19 cellular contexts compared by ENCODE assay signal in genomic region chrX:154549766-154550165, GRCh38. TPM values are rescaled to one million over a fixed set of nuclear protein-coding genes. Genes with fewer than 3 reads are reported as not detected.
A peak's percentile ranks its signal among the peaks of the same experiment; 100 is the strongest.
DNase-seq lines count a peak whose midpoint lies in the region; ATAC-seq and TF ChIP-seq lines count a peak whose summit lies in the region.
"Had no signal": no experiment of that assay in that cellular context is flagged by ENCODE, and none has a peak within 500 bp of the region (broad histone marks: within the 10 kb centered on the region; RNA-seq: fewer than 3 reads in every experiment).

No MANE protein-coding gene starts in this region.

- no peak overlapping the region for H2BK5ac ChIP-seq in trophoblast cell (ENCODE audit: low read depth, low read length, poor library complexity)

- H3K9me3 ChIP-seq in T-helper 17 cell (ENCODE audit: control insufficient read depth, low read length, poor library complexity, severe bottlenecking) = no peaks in the 10 kb centered on the region
- H3K9me3 ChIP-seq in trophoblast cell (ENCODE audit: insufficient read depth, low read depth, low read length) = peaks cover 2% of the 10 kb centered on the region
- H3K9me3 ChIP-seq: sigmoid colon, thyroid gland had no signal

- H3K27me3 Mint-ChIP-seq in activated CD4-positive, alpha-beta T cell treated with anti-CD3 and anti-CD28 coated beads, Interleukin-2, amount 10 ng/mL, durations not matched to agents 7 days and 5 days = no peaks in the 10 kb centered on the region
- H3K27me3 Mint-ChIP-seq in T-helper 17 cell = no peaks in the 10 kb centered on the region
- H3K27me3 Mint-ChIP-seq in effector memory CD8-positive, alpha-beta T cell = no peaks in the 10 kb centered on the region

- H2BK12ac ChIP-seq in trophoblast cell (ENCODE audit: low read length) = no peak overlapping the region

- WGBS in trophoblast cell (ENCODE audit: extremely low coverage, insufficient coverage, insufficient read length) = no CpG with 5 or more reads among the region's 1 CpG
- WGBS in lower leg skin, 2 donors = 40 to 69% methylated on average over 1 of the region's 1 CpG

- no peak overlapping the region for H3K23ac ChIP-seq in trophoblast cell (ENCODE audit: low read length)

- H3K9ac ChIP-seq in trophoblast cell (ENCODE audit: low read length) = no peak overlapping the region

- peaks cover 8% of the 10 kb centered on the region for H3K79me2 ChIP-seq in trophoblast cell (ENCODE audit: control insufficient read depth, insufficient read depth, low read length, poor library complexity)

- no peak overlapping the region for H3K4me2 ChIP-seq in trophoblast cell (ENCODE audit: low read length)

- peaks cover 39% of the 10 kb centered on the region for H3K4me1 Mint-ChIP-seq in activated CD4-positive, alpha-beta T cell treated with anti-CD3 and anti-CD28 coated beads, Interleukin-2, amount 10 ng/mL, durations not matched to agents 7 days and 5 days
- H3K4me1 Mint-ChIP-seq in T-helper 17 cell = peaks cover 37% of the 10 kb centered on the region
- peaks cover 33 to 35% of the 10 kb centered on the region in 2 donors for H3K4me1 Mint-ChIP-seq in effector memory CD8-positive, alpha-beta T cell (ENCODE audit: low read depth in 2 of 2)

- H3K4ac ChIP-seq in trophoblast cell (ENCODE audit: low read depth, low read length) = peak overlapping the region; percentile 35

- peak overlapping the region; percentile 36 for H3K27ac Mint-ChIP-seq in activated CD4-positive, alpha-beta T cell treated with anti-CD3 and anti-CD28 coated beads, Interleukin-2, amount 10 ng/mL, durations not matched to agents 7 days and 5 days
- peak overlapping the region; percentile 96 for H3K27ac Mint-ChIP-seq in T-helper 17 cell
- H3K27ac Mint-ChIP-seq in effector memory CD8-positive, alpha-beta T cell = peak overlapping the region; percentile 23 to 90

- peaks cover 28% of the 10 kb centered on the region for H3K36me3 Mint-ChIP-seq in activated CD4-positive, alpha-beta T cell treated with anti-CD3 and anti-CD28 coated beads, Interleukin-2, amount 10 ng/mL, durations not matched to agents 7 days and 5 days (ENCODE audit: low read depth)
- H3K36me3 Mint-ChIP-seq in T-helper 17 cell (ENCODE audit: low read depth) = peaks cover 2% of the 10 kb centered on the region
- peaks cover 39% of the 10 kb centered on the region for H3K36me3 Mint-ChIP-seq in effector memory CD8-positive, alpha-beta T cell (ENCODE audit: insufficient read depth)

- ATAC-seq in T-helper 17 cell = no peak
- no peak for ATAC-seq in effector memory CD8-positive, alpha-beta T cell (replicated peaks)
- ATAC-seq: HepG2 had no signal

- no peak overlapping the region for H4K8ac ChIP-seq in trophoblast cell (ENCODE audit: low read depth, low read length)

- no peak overlapping the region for H3K18ac ChIP-seq in trophoblast cell (ENCODE audit: low read length)

- H3K4me3 Mint-ChIP-seq in activated CD4-positive, alpha-beta T cell treated with anti-CD3 and anti-CD28 coated beads, Interleukin-2, amount 10 ng/mL, durations not matched to agents 7 days and 5 days = peak overlapping the region; percentile 57
- peak overlapping the region; percentile 39 for H3K4me3 Mint-ChIP-seq in T-helper 17 cell
- H3K4me3 Mint-ChIP-seq in effector memory CD8-positive, alpha-beta T cell = peak overlapping the region; percentile 59 to 94

- no peak for TF ChIP-seq CTCF in GM10266 (IDR thresholded peaks at IDR 0.05; ENCODE audit: control insufficient read depth, insufficient read depth, low read depth, missing control alignments)
- TF ChIP-seq CTCF in lower leg skin (IDR thresholded peaks at IDR 0.05) = no peak

- no peak overlapping the region for H2BK120ac ChIP-seq in trophoblast cell (ENCODE audit: insufficient read depth, low read length, poor library complexity)

- no peaks in the 10 kb centered on the region for H3K9me3 Mint-ChIP-seq in activated CD4-positive, alpha-beta T cell treated with anti-CD3 and anti-CD28 coated beads, Interleukin-2, amount 10 ng/mL, durations not matched to agents 7 days and 5 days
- no peaks in the 10 kb centered on the region for H3K9me3 Mint-ChIP-seq in effector memory CD8-positive, alpha-beta T cell

- no peak for TF ChIP-seq POLR2A in lower leg skin (IDR thresholded peaks at IDR 0.05)

- intact Hi-C loops in lower leg skin (cut with DNase I; ENCODE audit: low total_unique reads) = no loop called here

- POLR2A ChIA-PET in activated CD4-positive, alpha-beta T cell treated with anti-CD3 and anti-CD28 coated beads, Interleukin-2, amount 10 ng/mL, durations not matched to agents 7 days and 5 days (lab: Charles Lee) = no interaction called here

- no peak overlapping the region for H3K14ac ChIP-seq in trophoblast cell (ENCODE audit: low read length)

- no peak overlapping the region for H4K91ac ChIP-seq in trophoblast cell (ENCODE audit: low read depth, low read length)

- H3K4me1 ChIP-seq in trophoblast cell (ENCODE audit: control insufficient read depth in 1 of 2, insufficient read depth in 2 of 2, low read length in 2 of 2) = peaks cover 4 to 8% of the 10 kb centered on the region in 2 experiments

- no peak overlapping the region for H3K27ac ChIP-seq in trophoblast cell (ENCODE audit: low read depth, low read length)
- H3K27ac ChIP-seq: sigmoid colon, thyroid gland had no signal

- H3K27me3 ChIP-seq in trophoblast cell (ENCODE audit: insufficient read depth, low read length) = no peaks in the 10 kb centered on the region
- H3K27me3 ChIP-seq: sigmoid colon, thyroid gland had no signal

- no peak overlapping the region for H2AK5ac ChIP-seq in trophoblast cell (ENCODE audit: low read length)

- H3K36me3 ChIP-seq in trophoblast cell (ENCODE audit: control insufficient read depth in 1 of 2, insufficient read depth in 2 of 2, low read length in 2 of 2) = peaks cover 16 to 28% of the 10 kb centered on the region in 2 experiments
- H3K36me3 ChIP-seq: thyroid gland had no signal

- no peak overlapping the region for H4K12ac ChIP-seq in trophoblast cell (ENCODE audit: low read depth, low read length)

- no peak overlapping the region for H3K4me3 ChIP-seq in trophoblast cell (ENCODE audit: low read depth, low read length)
- H3K4me3 ChIP-seq in lower leg skin (ENCODE audit: low read depth, poor library complexity, severe bottlenecking) = no peak overlapping the region
- H3K4me3 ChIP-seq: sigmoid colon, thyroid gland had no signal

- no peak for DNase-seq in activated CD4-positive, alpha-beta T cell treated with anti-CD3 and anti-CD28 coated beads, Interleukin-2, amount 10 ng/mL, durations not matched to agents 7 days and 5 days
- DNase-seq in activated CD4-positive, alpha-beta T cell treated with anti-CD3 and anti-CD28 coated beads, Interleukin-2, amount 50 U/mL, for 4 hours = no peak
- DNase-seq in T-helper 17 cell (no peak), trophoblast cell (no peak), AG20443 (ENCODE audit: low spot score) (no peak), GM10266 (ENCODE audit: extremely low spot score) (no peak), lower leg skin (ENCODE audit: low spot score in 2 of 2) (no peak)
- no peak for DNase-seq in effector memory CD8-positive, alpha-beta T cell
- DNase-seq: ACHN; activated CD4-positive, CD25-positive, alpha-beta regulatory T cell treated with anti-CD3 and anti-CD28 coated beads, Interleukin-2, amount 50 U/mL, for 72 hours; anterior cingulate cortex; DMS79 treated with DMSO at 0.1 percent for 48 hours; H7; NCI-H524; SHP77 treated with DMSO at 0.1 percent for 48 hours; sigmoid colon; thyroid gland had no signal

- peaks cover 9% of the 10 kb centered on the region for H3K79me1 ChIP-seq in trophoblast cell (ENCODE audit: low read length)

- CTCF ChIA-PET in activated CD4-positive, alpha-beta T cell treated with anti-CD3 and anti-CD28 coated beads, Interleukin-2, amount 10 ng/mL, durations not matched to agents 7 days and 5 days (lab: Charles Lee) = no interaction called here

- no peak overlapping the region for H2AFZ ChIP-seq in trophoblast cell (ENCODE audit: insufficient read depth, low read length, poor library complexity)

RNA-seq across cellular contexts. Expression of gene IKBKG, which starts 2.3 kb away (rescaled TPM):
- 10 to 100 TPM; 41.5 to 46.0 TPM for total RNA-seq in activated CD4-positive, alpha-beta T cell treated with anti-CD3 and anti-CD28 coated beads, Interleukin-2, amount 10 ng/mL, durations not matched to agents 7 days and 5 days
- total RNA-seq in T-helper 17 cell = 10 to 100 TPM; 35.9 to 45.1 TPM
- polyA plus RNA-seq in trophoblast cell (2013) = 14.6 and 15.7 TPM in 2 replicates
- total RNA-seq in lower leg skin = 10 to 100 TPM; 14.1 to 62.5 (median 22.1) TPM

RNA-seq across cellular contexts. Expression of gene G6PD, which starts 3.1 kb away (rescaled TPM):
- total RNA-seq in activated CD4-positive, alpha-beta T cell treated with anti-CD3 and anti-CD28 coated beads, Interleukin-2, amount 10 ng/mL, durations not matched to agents 7 days and 5 days = 10 to 100 TPM; 64.7 to 69.4 TPM
- total RNA-seq in T-helper 17 cell (10 to 100 TPM; 28.5 to 44.9 TPM), lower leg skin (10 to 100 TPM; 31.1 to 49.6 (median 35.6) TPM)
- 70.4 and 71.8 TPM in 2 replicates for polyA plus RNA-seq in trophoblast cell (2013)

RNA-seq across cellular contexts. Expression of gene FAM3A, which starts 33.7 kb away (rescaled TPM):
- 10 to 100 TPM; 34.4 to 38.6 TPM for total RNA-seq in activated CD4-positive, alpha-beta T cell treated with anti-CD3 and anti-CD28 coated beads, Interleukin-2, amount 10 ng/mL, durations not matched to agents 7 days and 5 days
- total RNA-seq in T-helper 17 cell (10 to 100 TPM; 32.5 to 34.0 TPM), lower leg skin (10 to 100 TPM; 42.5 to 61.7 (median 47.2) TPM)
- polyA plus RNA-seq in trophoblast cell (2013) = 28.5 and 29.0 TPM in 2 replicates

RNA-seq across cellular contexts. Expression of gene CTAG1A, which starts 35.2 kb away (rescaled TPM):
- total RNA-seq in activated CD4-positive, alpha-beta T cell treated with anti-CD3 and anti-CD28 coated beads, Interleukin-2, amount 10 ng/mL, durations not matched to agents 7 days and 5 days = not detected
- total RNA-seq in T-helper 17 cell (not detected), lower leg skin (not detected)
- polyA plus RNA-seq in trophoblast cell (2013) = not detected in 2 replicates
- total RNA-seq: H7, HepG2, mononuclear cell, thyroid gland had no signal
- polyA plus RNA-seq: HepG2, sigmoid colon had no signal

RNA-seq across cellular contexts. Expression of gene SLC10A3, which starts 59.3 kb away (rescaled TPM):
- 10 to 100 TPM; 21.7 to 26.0 TPM for total RNA-seq in activated CD4-positive, alpha-beta T cell treated with anti-CD3 and anti-CD28 coated beads, Interleukin-2, amount 10 ng/mL, durations not matched to agents 7 days and 5 days
- total RNA-seq in T-helper 17 cell (10 to 100 TPM; 23.9 to 29.5 TPM), lower leg skin (10 to 100 TPM; 53.4 to 67.3 (median 57.4) TPM)
- polyA plus RNA-seq in trophoblast cell (2013) = 32.8 and 34.6 TPM in 2 replicates

Comparison
In these comparisons a context has a peak if more than half of its experiments do, and no peak if none do; other contexts are left out.
1. H3K27ac Mint-ChIP-seq: peak in every context shown above with its lines; median percentile 96 in T-helper 17 cell; 56 in effector memory CD8-positive, alpha-beta T cell; 36 in activated CD4-positive, alpha-beta T cell treated with anti-CD3 and anti-CD28 coated beads, Interleukin-2, amount 10 ng/mL, durations not matched to agents 7 days and 5 days.